ENCODE assay signal across 8 cellular contexts in the genomic region with DNA sequence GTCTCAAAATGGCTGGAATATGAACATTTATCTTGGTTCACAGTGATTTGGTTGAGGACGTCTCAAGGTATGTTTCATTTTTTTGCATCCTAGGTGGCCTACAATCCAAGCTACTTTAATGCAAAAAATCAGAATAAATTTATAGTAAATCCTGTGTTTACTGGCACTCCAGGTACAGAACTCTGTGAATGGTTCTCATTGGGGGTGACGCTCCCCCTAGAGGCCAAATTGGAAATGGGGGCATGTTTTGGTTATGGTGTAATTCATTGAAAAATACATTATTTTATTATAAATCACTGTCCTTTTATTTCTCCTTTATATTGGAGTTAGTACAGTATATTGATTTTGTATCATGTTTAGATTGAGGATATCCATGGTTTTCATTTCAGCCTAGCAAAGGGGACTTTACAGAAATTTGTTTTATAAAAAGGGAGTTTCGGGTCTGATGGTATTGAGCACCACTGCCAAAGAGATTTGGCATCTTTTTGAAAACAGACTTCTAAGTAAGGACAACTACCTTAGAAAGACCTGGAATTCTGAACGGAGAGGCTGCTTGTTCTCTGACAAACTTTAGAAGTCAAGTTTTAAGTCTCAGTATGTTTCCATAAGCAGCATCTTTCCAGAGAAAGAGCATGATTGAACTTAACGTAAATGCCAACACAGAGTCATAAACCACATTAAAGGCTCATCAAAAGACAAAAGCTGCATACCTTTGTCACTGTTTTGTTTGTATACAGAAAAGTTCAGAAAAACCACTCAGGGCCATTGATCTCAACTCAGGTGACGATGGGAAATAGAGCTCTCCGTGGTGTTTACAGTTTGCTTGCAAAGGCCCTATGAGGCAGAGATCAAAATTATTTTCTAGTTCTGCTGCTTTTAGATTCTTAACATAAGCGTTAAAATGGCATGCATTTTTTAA. TPM values are rescaled to one million over a fixed set of nuclear protein-coding genes. Genes with fewer than 3 reads are reported as not detected.
A peak's percentile ranks its signal among the peaks of the same experiment; 100 is the strongest.
DNase-seq lines count a peak whose midpoint lies in the region; ATAC-seq and TF ChIP-seq lines count a peak whose summit lies in the region.

No MANE protein-coding gene starts in this region.

- H3K27me3 ChIP-seq in SJCRH30: no peaks in the 10 kb centered on the region
- H3K27me3 ChIP-seq in breast epithelium: no peaks in the 10 kb centered on the region

- no peak for TF ChIP-seq POLR2A in breast epithelium (IDR thresholded peaks at IDR 0.05)

- H3K36me3 ChIP-seq in SJCRH30: no peaks in the 10 kb centered on the region
- H3K36me3 ChIP-seq in breast epithelium: no peaks in the 10 kb centered on the region

- no peak overlapping the region for H3K27ac Mint-ChIP-seq in nephron

- H3K27me3 Mint-ChIP-seq in nephron (ENCODE audit: low read depth): no peaks in the 10 kb centered on the region

- H3K4me3 ChIP-seq in SJCRH30 (no peak overlapping the region), breast epithelium (no peak overlapping the region)

- peaks cover 8% of the 10 kb centered on the region for H3K4me1 Mint-ChIP-seq in nephron

- no peak overlapping the region for H3K4me3 Mint-ChIP-seq in nephron

- no peak for ATAC-seq in HG03432 (IDR thresholded peaks at IDR 0.05; ENCODE audit: unreplicated experiment)
- ATAC-seq in HG03520 (IDR thresholded peaks at IDR 0.05; ENCODE audit: unreplicated experiment): no peak

- DNase-seq in NCI-H2227 (lab: John Stamatoyannopoulos, UW; ENCODE audit: unreplicated experiment): peak; percentile 27
- no peak for DNase-seq in NCI-H2227 treated with DMSO at 0.1 percent for 48 hours (lab: John Stamatoyannopoulos, UW)
- peak; percentile 12 to 51 for DNase-seq in SJCRH30
- no peak for DNase-seq in breast epithelium (ENCODE audit: low spot score in 2 of 2)
- no peak for DNase-seq in NCI-H345 (lab: John Stamatoyannopoulos, UW)

- H3K9me3 ChIP-seq in SJCRH30 (replicated peaks) (no peaks in the 10 kb centered on the region), breast epithelium (no peaks in the 10 kb centered on the region)

- TF ChIP-seq CTCF in breast epithelium (IDR thresholded peaks at IDR 0.05) (peak; percentile 28 to 30 (median 29)), nephron (IDR thresholded peaks at IDR 0.05; ENCODE audit: unreplicated experiment in 3 of 3) (peak; percentile 44 to 56 (median 49))

- H3K27ac ChIP-seq in SJCRH30 (no peak overlapping the region), breast epithelium (no peak overlapping the region)

- H3K4me1 ChIP-seq in SJCRH30 (no peaks in the 10 kb centered on the region), breast epithelium (no peaks in the 10 kb centered on the region)

- intact Hi-C loops in breast epithelium (cut with DNase I; ENCODE audit: low total_unique reads): no loop called here

- peaks cover 2% of the 10 kb centered on the region for H3K9me3 Mint-ChIP-seq in nephron

- no peaks in the 10 kb centered on the region for H3K36me3 Mint-ChIP-seq in nephron (ENCODE audit: low read depth)

RNA-seq across cellular contexts. Expression of a gene that starts 19.4 kb away (rescaled TPM):
- total RNA-seq in SJCRH30 (2014; rRNA removed; shearing (Covaris generic)): 5.3 and 6.1 TPM in 2 replicates
- 10 to 100 TPM; 14.7 to 17.3 (median 14.7) TPM for total RNA-seq in breast epithelium

Comparison
In these comparisons a context has a peak if more than half of its experiments do, and no peak if none do; other contexts are left out.
1. DNase-seq: peak in NCI-H2227 (single experiment) and SJCRH30 (2 of 2); none in NCI-H2227 treated with DMSO at 0.1 percent for 48 hours (single experiment), breast epithelium (0 of 2) and NCI-H345 (single experiment).